In genomic region chr3:51510996-51511395, GRCh38 we compare ENCODE assay signal across 1 cellular context.
TF ChIP-seq lines count a peak whose summit lies in the region.

No MANE protein-coding gene starts in this region.

TF ChIP-seq in HepG2, 621 proteins besides CTCF, POLR2A, EP300 and RAD21:
- TF ChIP-seq ZNF503 (CRISPR knock-in tag; IDR thresholded peaks at IDR 0.05) (no peak), ZNF331 (CRISPR knock-in tag; IDR thresholded peaks at IDR 0.05) (no peak), E2F1 (CRISPR knock-in tag; IDR thresholded peaks at IDR 0.05) (no peak), JUN (CRISPR knock-in tag; IDR thresholded peaks at IDR 0.05) (no peak), ZNF225 (CRISPR knock-in tag; IDR thresholded peaks at IDR 0.05) (no peak), ZNF678 (CRISPR knock-in tag; IDR thresholded peaks at IDR 0.05) (no peak), ATF4 (CRISPR knock-in tag; IDR thresholded peaks at IDR 0.05) (no peak), NONO (IDR thresholded peaks at IDR 0.05) (no peak), NONO (CRISPR knock-in tag; conservative IDR thresholded peaks at IDR 0.05) (no peak), MTA1 (CRISPR knock-in tag; IDR thresholded peaks at IDR 0.05; ENCODE audit: borderline replicate concordance) (no peak), SMAD9 (CRISPR knock-in tag; IDR thresholded peaks at IDR 0.05) (no peak), AFF4 (CRISPR knock-in tag; IDR thresholded peaks at IDR 0.05) (no peak), ZNF121 (CRISPR knock-in tag; IDR thresholded peaks at IDR 0.05) (no peak), ZNF574 (CRISPR knock-in tag; IDR thresholded peaks at IDR 0.05) (no peak), STAG1 (CRISPR knock-in tag; IDR thresholded peaks at IDR 0.05) (no peak), ZBTB37 (CRISPR knock-in tag; IDR thresholded peaks at IDR 0.05) (no peak), CEBPZ (IDR thresholded peaks at IDR 0.05; ENCODE audit: low read length) (no peak), PAWR (CRISPR knock-in tag; IDR thresholded peaks at IDR 0.05; ENCODE audit: borderline replicate concordance) (no peak), ZNF563 (CRISPR knock-in tag; IDR thresholded peaks at IDR 0.05) (no peak), ZNF142 (CRISPR knock-in tag; IDR thresholded peaks at IDR 0.05) (no peak)
